Comparison of ENCODE assay signal across 26 cellular contexts in the genomic region with DNA sequence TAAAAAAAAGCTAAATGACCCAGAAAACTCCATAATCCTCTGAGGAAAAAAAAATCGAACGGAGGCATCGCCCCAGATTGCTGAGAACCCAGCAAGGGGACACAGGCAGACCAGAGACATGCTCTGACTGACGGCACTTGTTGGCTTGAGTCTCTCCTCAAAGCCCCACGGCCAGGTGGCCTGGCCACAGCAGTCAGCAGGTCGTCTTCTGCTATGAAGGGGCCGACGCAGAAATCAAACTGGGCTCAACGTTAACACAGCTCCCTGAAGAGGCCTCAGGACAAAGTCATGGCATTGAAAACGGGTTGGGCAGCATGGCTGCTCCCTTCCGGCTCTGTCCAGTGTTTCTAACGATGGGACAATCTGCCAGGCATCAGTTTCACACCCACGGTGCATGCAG.
"Had no signal": no experiment of that assay in that cellular context is flagged by ENCODE, and none has a peak within 500 bp of the region (broad histone marks: within the 10 kb centered on the region; RNA-seq: fewer than 3 reads in every experiment).

No MANE protein-coding gene starts in this region.

- H3K4me1 ChIP-seq: SJSA1 had no signal

- H3K4me1 Mint-ChIP-seq: activated naive CD4-positive, alpha-beta T cell treated with anti-CD3 and anti-CD28 coated beads, Interleukin-2, amount 10 ng/mL, durations not matched to agents 7 days and 5 days had no signal

- H3K27me3 ChIP-seq: MG63 had no signal

- H3K9me3 Mint-ChIP-seq: activated CD4-positive, alpha-beta T cell treated with anti-CD3 and anti-CD28 coated beads, Interleukin-2, amount 10 ng/mL, durations not matched to agents 24 days and 14 days; activated naive CD4-positive, alpha-beta T cell treated with anti-CD3 and anti-CD28 coated beads, Interleukin-2, amount 10 ng/mL, durations not matched to agents 7 days and 5 days; T-helper 1 cell treated with Interleukin-12 subunit alpha and Interleukin-12 subunit beta and Interleukin-4 antibody, amounts not matched to agents 30 μg/mL and 1 μg/mL, for 36 hours; T-helper 2 cell treated with Interferon-gamma antibody and Interleukin-4, amounts not matched to agents 5 μg/mL and 100 μg/mL, for 36 hours had no signal

- H3K27ac ChIP-seq: brain microvascular endothelial cell, SJSA1 had no signal

- H3K27ac Mint-ChIP-seq: activated CD4-positive, alpha-beta T cell treated with anti-CD3 and anti-CD28 coated beads, Interleukin-2, amount 10 ng/mL, durations not matched to agents 24 days and 14 days; activated CD8-positive, alpha-beta T cell treated with anti-CD3 and anti-CD28 coated beads, Interleukin-2, amount 10 ng/mL, durations not matched to agents 7 days and 5 days; activated naive CD4-positive, alpha-beta T cell treated with anti-CD3 and anti-CD28 coated beads, Interleukin-2, amount 10 ng/mL, durations not matched to agents 7 days and 5 days; activated naive CD8-positive, alpha-beta T cell; T-helper 1 cell treated with Interleukin-12 subunit alpha and Interleukin-12 subunit beta and Interleukin-4 antibody, amounts not matched to agents 30 μg/mL and 1 μg/mL, for 36 hours; T-helper 2 cell treated with Interferon-gamma antibody and Interleukin-4, amounts not matched to agents 5 μg/mL and 100 μg/mL, for 36 hours had no signal

- DNase-seq: activated CD4-positive, alpha-beta T cell treated with anti-CD3 and anti-CD28 coated beads, Interleukin-2, amount 10 ng/mL, durations not matched to agents 24 days and 14 days; activated CD4-positive, alpha-beta T cell treated with anti-CD3 and anti-CD28 coated beads, Interleukin-2, amount 50 U/mL, for 48 hours; activated CD8-positive, alpha-beta memory T cell treated with anti-CD3 and anti-CD28 coated beads, Interleukin-2, amount 50 U/mL, for 4 hours; activated CD8-positive, alpha-beta T cell treated with anti-CD3 and anti-CD28 coated beads, Interleukin-2, amount 10 ng/mL, durations not matched to agents 7 days and 5 days; activated effector memory CD4-positive, alpha-beta T cell treated with Interleukin-2 at 50 U/mL for 16 hours; activated naive CD4-positive, alpha-beta T cell treated with anti-CD3 and anti-CD28 coated beads, Interleukin-2, amount 10 ng/mL, durations not matched to agents 7 days and 5 days; activated T-cell treated with anti-CD3 and anti-CD28 coated beads, Interleukin-2, amount 50 U/mL, for 48 hours; amniotic stem cell; aorta; brain microvascular endothelial cell; Kasumi-1; KG1; MG63; NCI-H1048; NCI-H1436 treated with DMSO at 0.1 percent for 48 hours; NCI-H1694 treated with DMSO at 0.1 percent for 48 hours; NCI-H2029; NCI-H345; NCI-H524 treated with DMSO at 0.1 percent for 48 hours; SHP77 treated with DMSO at 0.1 percent for 48 hours; SK-N-SH had no signal

- H3K9me3 ChIP-seq: MG63, SJSA1, SK-N-SH had no signal

- H3K4me3 Mint-ChIP-seq: activated CD4-positive, alpha-beta T cell treated with anti-CD3 and anti-CD28 coated beads, Interleukin-2, amount 10 ng/mL, durations not matched to agents 24 days and 14 days; activated CD8-positive, alpha-beta T cell treated with anti-CD3 and anti-CD28 coated beads, Interleukin-2, amount 10 ng/mL, durations not matched to agents 7 days and 5 days; activated naive CD4-positive, alpha-beta T cell treated with anti-CD3 and anti-CD28 coated beads, Interleukin-2, amount 10 ng/mL, durations not matched to agents 7 days and 5 days; activated naive CD8-positive, alpha-beta T cell; T-helper 1 cell treated with Interleukin-12 subunit alpha and Interleukin-12 subunit beta and Interleukin-4 antibody, amounts not matched to agents 30 μg/mL and 1 μg/mL, for 36 hours; T-helper 2 cell treated with Interferon-gamma antibody and Interleukin-4, amounts not matched to agents 5 μg/mL and 100 μg/mL, for 36 hours had no signal

- H3K36me3 Mint-ChIP-seq: activated naive CD4-positive, alpha-beta T cell treated with anti-CD3 and anti-CD28 coated beads, Interleukin-2, amount 10 ng/mL, durations not matched to agents 7 days and 5 days; activated naive CD8-positive, alpha-beta T cell had no signal

- H3K4me3 ChIP-seq: MG63, SJSA1 had no signal

- H3K36me3 ChIP-seq: brain microvascular endothelial cell, SJSA1 had no signal

- ATAC-seq: activated CD8-positive, alpha-beta T cell treated with anti-CD3 and anti-CD28 coated beads, Interleukin-2, amount 10 ng/mL, durations not matched to agents 7 days and 5 days; Panc1 had no signal
